ENCODE assay signal across 12 cellular contexts in genomic region chr6:35668096-35668495, GRCh38. TPM values are rescaled to one million over a fixed set of nuclear protein-coding genes. Genes with fewer than 3 reads are reported as not detected.
DNase-seq lines count a peak whose midpoint lies in the region; ATAC-seq and TF ChIP-seq lines count a peak whose summit lies in the region.
"Had no signal": no experiment of that assay in that cellular context is flagged by ENCODE, and none has a peak within 500 bp of the region (broad histone marks: within the 10 kb centered on the region; RNA-seq: fewer than 3 reads in every experiment).

No MANE protein-coding gene starts in this region.

- ATAC-seq in activated T-cell treated with anti-CD3 and anti-CD28 coated beads, Interleukin-2, amount 50 U/mL, for 72 hours (replicated peaks in 1 of 2), result no peak
- no peak for ATAC-seq in WTC11

- H3K9me3 ChIP-seq in spleen (no peaks in the 10 kb centered on the region), MM.1S (replicated peaks; ENCODE audit: insufficient read depth, low read length) (no peaks in the 10 kb centered on the region), transverse colon (no peaks in the 10 kb centered on the region)
- H3K9me3 ChIP-seq: prostate gland had no signal

- H3K4me1 ChIP-seq in spleen (peaks cover 48 to 100% (median 94%) of the 10 kb centered on the region in 6 donors), MM.1S (ENCODE audit: low read length) (peaks cover 32% of the 10 kb centered on the region), transverse colon (peaks cover 16 to 80% (median 43%) of the 10 kb centered on the region in 4 donors)

- no peak for TF ChIP-seq EP300 in transverse colon (IDR thresholded peaks at IDR 0.05; ENCODE audit: low read depth)

- POLR2A ChIA-PET in WTC11 (lab: Charles Lee), result no interaction called here

- TF ChIP-seq POLR2A in spleen (IDR thresholded peaks at IDR 0.05), result no peak
- TF ChIP-seq POLR2A in transverse colon (IDR thresholded peaks at IDR 0.05), result no peak

- peaks cover 64% of the 10 kb centered on the region for H3K4me1 Mint-ChIP-seq in activated T-cell treated with anti-CD3 and anti-CD28 coated beads, Interleukin-2, amount 50 U/mL, for 72 hours (ENCODE audit: low read depth)
- H3K4me1 Mint-ChIP-seq in WTC11, result peaks cover 6% of the 10 kb centered on the region; the same call in 1 of the 2 replicates

- in situ Hi-C loops in transverse colon (cut with MboI; ENCODE audit: low pct_ligation_motif_present in 1 of 4, low pct_unique_long_range_greater_than_20kb in 1 of 4, low sequenced_read_pairs in 3 of 4), result no loop called here

- no peak overlapping the region for H2AFZ ChIP-seq in MM.1S (ENCODE audit: low read length)

- H3K4me3 ChIP-seq in fibroblast of the aortic adventitia (ENCODE audit: low read depth, low read length) (no peak overlapping the region), spleen (peak overlapping the region in 4 of 8 donors; percentile 4 to 41 (median 10)), MM.1S (ENCODE audit: low read length) (no peak overlapping the region), transverse colon (peak overlapping the region in 1 of 4 donors; percentile 1)
- H3K4me3 ChIP-seq: prostate gland had no signal

- intact Hi-C loops in spleen (cut with DNase I; ENCODE audit: low total_unique reads), result no loop called here
- intact Hi-C loops in transverse colon (cut with DNase I; ENCODE audit: low total_unique reads), result no loop called here

- H3K27ac ChIP-seq in spleen (peak overlapping the region; percentile 37 to 75 (median 62)), MM.1S (ENCODE audit: low read length) (no peak overlapping the region), transverse colon (no peak overlapping the region)
- H3K27ac ChIP-seq: WERI-Rb-1 had no signal

- no peaks in the 10 kb centered on the region for H4K20me1 ChIP-seq in MM.1S (ENCODE audit: insufficient read depth, low read length)

- H3K36me3 ChIP-seq in spleen (peaks cover 0 to 65% (median 0%) of the 10 kb centered on the region in 6 donors), MM.1S (replicated peaks; ENCODE audit: insufficient read depth, low read length) (no peaks in the 10 kb centered on the region), transverse colon (peaks cover 0 to 15% (median 5%) of the 10 kb centered on the region in 4 donors)
- H3K36me3 ChIP-seq: prostate gland, WERI-Rb-1 had no signal

- peak overlapping the region; percentile 79 for H3K27ac Mint-ChIP-seq in activated T-cell treated with anti-CD3 and anti-CD28 coated beads, Interleukin-2, amount 50 U/mL, for 72 hours
- H3K27ac Mint-ChIP-seq in WTC11, result peak overlapping the region; percentile 50; the same call in 1 of the 2 replicates

- TF ChIP-seq CTCF in WTC11 (IDR thresholded peaks at IDR 0.05) (no peak), fibroblast of the aortic adventitia (IDR thresholded peaks at IDR 0.05; ENCODE audit: insufficient read depth, low read length) (no peak), spleen (IDR thresholded peaks at IDR 0.05 in 8 of 11, conservative IDR thresholded peaks at IDR 0.05 in 3 of 11) (no peak), MM.1S (IDR thresholded peaks at IDR 0.05; ENCODE audit: low read length) (no peak), transverse colon (IDR thresholded peaks at IDR 0.05) (no peak)

- no peaks in the 10 kb centered on the region for H3K27me3 Mint-ChIP-seq in activated T-cell treated with anti-CD3 and anti-CD28 coated beads, Interleukin-2, amount 50 U/mL, for 72 hours (ENCODE audit: low read depth)
- H3K27me3 Mint-ChIP-seq in WTC11 (ENCODE audit: low read depth), result no peaks in the 10 kb centered on the region

- H3K9me3 Mint-ChIP-seq in activated T-cell treated with anti-CD3 and anti-CD28 coated beads, Interleukin-2, amount 50 U/mL, for 72 hours, result no peaks in the 10 kb centered on the region
- H3K9me3 Mint-ChIP-seq in WTC11, result no peaks in the 10 kb centered on the region

- no peak for DNase-seq in activated T-cell treated with anti-CD3 and anti-CD28 coated beads, Interleukin-2, amount 50 U/mL, for 72 hours
- DNase-seq in activated T-cell treated with anti-CD3 and anti-CD28 coated beads for 4 hours, result no peak
- DNase-seq in WTC11 (ENCODE audit: low spot score), result no peak
- DNase-seq in fibroblast of the aortic adventitia (ENCODE audit: low read depth), result peak; percentile 29
- DNase-seq in spleen, result no peak
- no peak for DNase-seq in MM.1S
- no peak for DNase-seq in transverse colon
- DNase-seq in mucosa of gallbladder (ENCODE audit: low spot score), result no peak
- DNase-seq: amniotic stem cell, NCI-H2107, WERI-Rb-1 had no signal

- peak overlapping the region; percentile 81 for H3K4me3 Mint-ChIP-seq in activated T-cell treated with anti-CD3 and anti-CD28 coated beads, Interleukin-2, amount 50 U/mL, for 72 hours
- no peak overlapping the region for H3K4me3 Mint-ChIP-seq in WTC11

- H3K36me3 Mint-ChIP-seq in activated T-cell treated with anti-CD3 and anti-CD28 coated beads, Interleukin-2, amount 50 U/mL, for 72 hours (ENCODE audit: insufficient read depth in 2 of 2), result peaks cover 0 to 7% of the 10 kb centered on the region in 2 donors
- H3K36me3 Mint-ChIP-seq in WTC11, result no peaks in the 10 kb centered on the region

- H3F3A ChIP-seq in MM.1S (ENCODE audit: insufficient read depth, low read length), result peaks cover 13% of the 10 kb centered on the region; the same call in 1 of the 2 replicates

- CTCF ChIA-PET in WTC11 (lab: Charles Lee), result interaction anchor here (1.1 kb wide), 1 partner anchor 89 kb away, joined by 3 read pairs; no protein-coding TSS in a partner anchor

- peaks cover 48% of the 10 kb centered on the region for H3K79me2 ChIP-seq in MM.1S (ENCODE audit: low read length)

- no peak overlapping the region for H3K4me2 ChIP-seq in MM.1S (ENCODE audit: low read depth, low read length)

- H3K27me3 ChIP-seq in spleen (replicated peaks in 1 of 7), result no peaks in the 10 kb centered on the region
- H3K27me3 ChIP-seq in MM.1S (replicated peaks; ENCODE audit: insufficient read depth, low read length), result no peaks in the 10 kb centered on the region
- no peaks in the 10 kb centered on the region for H3K27me3 ChIP-seq in transverse colon

- H3K9me2 ChIP-seq in MM.1S (replicated peaks; ENCODE audit: insufficient read depth, low read length), result no peaks in the 10 kb centered on the region

- 52 to 77% (median 67%) methylated on average over 2 of the region's 2 CpGs for WGBS in spleen, 5 donors
- 78% methylated on average over 2 of the region's 2 CpGs; no CpG with 5 or more reads in 1 of the 2 donors for WGBS in transverse colon (ENCODE audit: low coverage in 1 of 2), 2 donors

- H3K9ac ChIP-seq in MM.1S (ENCODE audit: low read length), result no peak overlapping the region

TF ChIP-seq in WTC11, 78 proteins besides CTCF, POLR2A, EP300 and RAD21 (continues in another document):
- TF ChIP-seq FOXP4 (CRISPR knock-in tag; IDR thresholded peaks at IDR 0.05) (no peak), ATF6 (CRISPR knock-in tag; IDR thresholded peaks at IDR 0.05) (no peak), NR1H2 (CRISPR knock-in tag; IDR thresholded peaks at IDR 0.05) (no peak), MYBL2 (CRISPR knock-in tag; IDR thresholded peaks at IDR 0.05) (no peak), GTF2I (CRISPR knock-in tag; conservative IDR thresholded peaks at IDR 0.05) (no peak), ATF2 (CRISPR knock-in tag; IDR thresholded peaks at IDR 0.05; ENCODE audit: borderline replicate concordance, low read depth) (no peak)

RNA-seq across cellular contexts. Expression of gene FKBP5, which starts 20.6 kb away (rescaled TPM):
- total RNA-seq in activated T-cell treated with anti-CD3 and anti-CD28 coated beads, Interleukin-2, amount 50 U/mL, for 72 hours, result 100 to 1,000 TPM; 106 to 120 TPM
- total RNA-seq in WTC11 (2021), result 27.0 to 29.4 TPM (median 27.2 TPM) in 3 replicates
- 2.9 and 5.3 TPM in 2 replicates for total RNA-seq in fibroblast of the aortic adventitia (ENCODE audit: low replicate concordance)
- total RNA-seq in spleen, result 100 to 1,000 TPM in 5 of 7 donors, 10 to 100 TPM in 2; 39.9 to 368 (median 241) TPM
- 10 to 100 TPM; 23.8 to 88.9 (median 75.9) TPM for polyA plus RNA-seq in spleen
- 100 to 1,000 TPM in 3 of 4 donors, 10 to 100 TPM in 1; 82.8 to 299 (median 254) TPM for total RNA-seq in transverse colon
- 174 TPM for total RNA-seq in mucosa of gallbladder

Comparison
In these comparisons a context has a peak if more than half of its experiments do, and no peak if none do; other contexts are left out.
1. H3K27ac ChIP-seq: peak in spleen (8 of 8); none in MM.1S (single experiment) and transverse colon (0 of 4).